In the genomic region with DNA sequence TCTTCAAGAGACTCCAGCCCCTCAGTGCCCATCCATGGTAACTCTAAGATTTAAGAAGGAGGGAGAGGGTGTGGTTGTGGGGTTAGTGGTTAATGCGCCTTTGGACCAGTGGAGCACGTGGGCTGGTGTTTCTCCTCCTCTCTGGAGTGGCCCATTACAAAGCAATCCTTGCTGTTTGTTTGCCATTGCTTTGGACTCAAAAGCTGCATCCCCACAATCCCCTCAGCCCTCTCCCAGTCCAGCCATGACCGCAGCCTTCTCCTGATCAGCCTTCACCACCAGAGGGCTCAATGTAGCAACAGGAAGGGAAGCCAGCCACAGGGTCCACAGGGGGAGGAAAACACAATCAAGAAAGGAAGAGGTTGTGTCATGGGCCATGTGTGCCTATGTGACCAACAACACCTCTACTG, we compare ENCODE assay signal across 8 cellular contexts. TPM values are rescaled to one million over a fixed set of nuclear protein-coding genes. Genes with fewer than 3 reads are reported as not detected.
A peak's percentile ranks its signal among the peaks of the same experiment; 100 is the strongest.
DNase-seq lines count a peak whose midpoint lies in the region; TF ChIP-seq lines count a peak whose summit lies in the region.

No MANE protein-coding gene starts in this region.

- DNase-seq in NCI-H1417 (lab: John Stamatoyannopoulos, UW) (peak; percentile 20 to 56 (median 29)), NCI-H1417 treated with DMSO at 0.1 percent for 48 hours (lab: John Stamatoyannopoulos, UW) (no peak), LHCN-M2 (ENCODE audit: low read depth) (peak; percentile 30), brain microvascular endothelial cell (peak; percentile 31), myocyte (ENCODE audit: low read depth) (peak; percentile 47)
- no peak for DNase-seq in stimulated activated CD4-positive, alpha-beta T cell treated with anti-CD3 and anti-CD28 coated beads, Interleukin-15, amount 100 ng/mL, for 24 hours
- no peak for DNase-seq in central memory CD4-positive, alpha-beta T cell
- DNase-seq in activated CD8-positive, alpha-beta memory T cell treated with anti-CD3 and anti-CD28 coated beads, Interleukin-2, amount 50 U/mL, for 48 hours = no peak

- H3K36me3 ChIP-seq in brain microvascular endothelial cell (replicated peaks) = no peaks in the 10 kb centered on the region

- no peak overlapping the region for H3K4me3 ChIP-seq in brain microvascular endothelial cell (ENCODE audit: low read depth, low read length)

- no peak overlapping the region for H3K27ac ChIP-seq in brain microvascular endothelial cell

- in situ Hi-C loops in brain microvascular endothelial cell (cut with HindIII; ENCODE audit: low pct_ligation_motif_present, low sequenced_read_pairs) = no loop called here

- no peaks in the 10 kb centered on the region for H3K27me3 ChIP-seq in brain microvascular endothelial cell (replicated peaks)

- peak; percentile 71 for TF ChIP-seq CTCF in brain microvascular endothelial cell (IDR thresholded peaks at IDR 0.05; ENCODE audit: low read depth, low read length, missing control alignments)

RNA-seq across cellular contexts. Expression of gene FAM174B, which starts 38.4 kb away (rescaled TPM):
- total RNA-seq in LHCN-M2 (2014; rRNA removed) (9.6 and 14.8 TPM in 2 replicates), myocyte (12.5 and 16.4 TPM in 2 replicates)
- 10.6 TPM for polyA plus RNA-seq in LHCN-M2 (2012)
- polyA plus RNA-seq in myocyte (2012) = 13.1 TPM

Comparison
In these comparisons a context has a peak if more than half of its experiments do, and no peak if none do; other contexts are left out.
1. DNase-seq: peak in NCI-H1417 (3 of 3), LHCN-M2 (single experiment), brain microvascular endothelial cell (single experiment) and myocyte (single experiment); none in NCI-H1417 treated with DMSO at 0.1 percent for 48 hours (single experiment), stimulated activated CD4-positive, alpha-beta T cell treated with anti-CD3 and anti-CD28 coated beads, Interleukin-15, amount 100 ng/mL, for 24 hours (single experiment), central memory CD4-positive, alpha-beta T cell (single experiment) and activated CD8-positive, alpha-beta memory T cell treated with anti-CD3 and anti-CD28 coated beads, Interleukin-2, amount 50 U/mL, for 48 hours (single experiment).